Comparison of ENCODE assay signal across 18 cellular contexts in genomic region chr6:31243508-31243907, GRCh38. TPM values are rescaled to one million over a fixed set of nuclear protein-coding genes. Genes with fewer than 3 reads are reported as not detected.
DNase-seq lines count a peak whose midpoint lies in the region; ATAC-seq, FAIRE-seq and TF ChIP-seq lines count a peak whose summit lies in the region.
"Had no signal": no experiment of that assay in that cellular context is flagged by ENCODE, and none has a peak within 500 bp of the region (broad histone marks: within the 10 kb centered on the region; RNA-seq: fewer than 3 reads in every experiment).

No MANE protein-coding gene starts in this region.

- no peak overlapping the region for H2BK5ac ChIP-seq in H1 (ENCODE audit: low read depth, low read length)

- no peak overlapping the region for H2AK5ac ChIP-seq in H1 (ENCODE audit: low read depth, low read length)

- H3K9me2 ChIP-seq in MM.1S (replicated peaks; ENCODE audit: insufficient read depth, low read length), result no peaks in the 10 kb centered on the region

- H2BK12ac ChIP-seq in H1 (ENCODE audit: low read depth, low read length), result no peak overlapping the region

- no peak overlapping the region for H4K5ac ChIP-seq in H1 (ENCODE audit: insufficient read length, low read depth, low read length)

- 93% methylated on average over 1 of the region's 5 CpGs; no CpG with 5 or more reads in 1 of the 2 experiments for WGBS in H1 (ENCODE audit: extremely low coverage in 1 of 2, insufficient coverage in 1 of 2, insufficient read length in 1 of 2, insufficient replicate concordance in 2 of 2, low coverage in 1 of 2, low lambda C conversion rate in 2 of 2, missing lambda C conversion rate in 1 of 2), 2 experiments

- no peak overlapping the region for H3K4ac ChIP-seq in H1 (replicated peaks; ENCODE audit: insufficient read length, low read depth, low read length)

- no peak overlapping the region for H2BK20ac ChIP-seq in H1 (ENCODE audit: low read length)

- H3K18ac ChIP-seq in H1 (ENCODE audit: extremely low read depth, low read length), result no peak overlapping the region

- no peak for TF ChIP-seq POLR2A in H1 (IDR thresholded peaks at IDR 0.05; ENCODE audit: control extremely low read depth in 1 of 2, low read depth in 2 of 2, low read length in 2 of 2)

- DNase-seq in A673 (ENCODE audit: low spot score), result peak; percentile 14
- DNase-seq in EH (ENCODE audit: low read depth), result peak; percentile 16
- peak; percentile 29 for DNase-seq in MM.1S
- DNase-seq in H1 (ENCODE audit: low read depth in 1 of 2, low spot score in 2 of 2), result no peak
- DNase-seq in activated naive CD4-positive, alpha-beta T cell (lab: John Stamatoyannopoulos, UW), result no peak
- no peak for DNase-seq in NCI-H446 treated with DMSO at 0.1 percent for 48 hours (lab: John Stamatoyannopoulos, UW)
- DNase-seq in NCI-H524 treated with DMSO at 0.1 percent for 48 hours (lab: John Stamatoyannopoulos, UW), result no peak
- DNase-seq: KBM-7, NCI-H1417 treated with DMSO at 0.1 percent for 48 hours, NCI-H187 treated with DMSO at 0.1 percent for 48 hours, NCI-H2171, NCI-H446 had no signal

- TF ChIP-seq CTCF in A673 (conservative IDR thresholded peaks at IDR 0.05; ENCODE audit: low read depth, low read length) (no peak), MM.1S (IDR thresholded peaks at IDR 0.05; ENCODE audit: low read length) (no peak), H1 (IDR thresholded peaks at IDR 0.05; ENCODE audit: control extremely low read depth in 1 of 3, insufficient read depth in 1 of 3, low read depth in 1 of 3, low read length in 3 of 3) (no peak)

- H3K9ac ChIP-seq in MM.1S (ENCODE audit: low read length) (no peak overlapping the region), H1 (replicated peaks in 1 of 4; ENCODE audit: extremely low read depth in 1 of 4, low read depth in 3 of 4, low read length in 3 of 4) (no peak overlapping the region)

- H3K4me3 ChIP-seq in A673 (ENCODE audit: low read depth, low read length, poor library complexity, severe bottlenecking), result no peak overlapping the region
- no peak overlapping the region for H3K4me3 ChIP-seq in MM.1S (ENCODE audit: low read length)
- H3K4me3 ChIP-seq in H1 (ENCODE audit: extremely low read depth in 1 of 4, insufficient read depth in 2 of 4, low read depth in 3 of 4, low read length in 4 of 4), result no peak overlapping the region
- H3K4me3 ChIP-seq: GM23338 had no signal

- TF ChIP-seq RAD21 in H1 (IDR thresholded peaks at IDR 0.05 in 1 of 2, conservative IDR thresholded peaks at IDR 0.05 in 1 of 2; ENCODE audit: low read depth in 2 of 2, low read length in 2 of 2), result no peak

- TF ChIP-seq EP300 in H1 (IDR thresholded peaks at IDR 0.05; ENCODE audit: borderline replicate concordance in 1 of 2, low read depth in 2 of 2, low read length in 2 of 2), result no peak

- H4K8ac ChIP-seq in H1 (ENCODE audit: extremely low read depth, insufficient read depth, low read length), result no peak overlapping the region

- BruUV-seq in A673 (replicated peaks; lab: Mats Ljungman, UMichigan), result no TSS peak

- no peak for ATAC-seq in GM19397 (IDR thresholded peaks at IDR 0.05; ENCODE audit: unreplicated experiment)
- ATAC-seq: GM23338, Right ventricle myocardium inferior had no signal

- no peak overlapping the region for H4K91ac ChIP-seq in H1 (replicated peaks; ENCODE audit: insufficient read length, low read length)

- no peak overlapping the region for H3K14ac ChIP-seq in H1 (ENCODE audit: insufficient read length)

- H3K4me2 ChIP-seq in MM.1S (ENCODE audit: low read depth, low read length) (no peak overlapping the region), H1 (ENCODE audit: insufficient read depth in 1 of 2, low read depth in 2 of 2, low read length in 2 of 2) (no peak overlapping the region)
- H3K4me2 ChIP-seq: GM23338 had no signal

- H2BK120ac ChIP-seq in H1 (replicated peaks; ENCODE audit: low read depth, low read length), result no peak overlapping the region

- no peaks in the 10 kb centered on the region for H3K9me3 ChIP-seq in A673 (ENCODE audit: low read depth, low read length, poor library complexity, severe bottlenecking)
- no peaks in the 10 kb centered on the region for H3K9me3 ChIP-seq in MM.1S (replicated peaks; ENCODE audit: insufficient read depth, low read length)
- H3K9me3 ChIP-seq in H1 (ENCODE audit: insufficient read depth in 2 of 2, low read depth in 1 of 2, low read length in 1 of 2), result 0 out of 4 replicates have a peak, but pooled peaks cover 0 to 2% of the 10 kb centered on the region in 2 experiments

- no peaks in the 10 kb centered on the region for H3K79me1 ChIP-seq in H1 (ENCODE audit: low read depth, low read length)

- no peaks in the 10 kb centered on the region for H3F3A ChIP-seq in MM.1S (ENCODE audit: insufficient read depth, low read length)

- H3K27me3 ChIP-seq in A673 (replicated peaks; ENCODE audit: insufficient read depth, low read depth, low read length, poor library complexity) (peaks cover 24% of the 10 kb centered on the region), MM.1S (replicated peaks; ENCODE audit: insufficient read depth, low read length) (no peaks in the 10 kb centered on the region), H1 (replicated peaks in 1 of 4; ENCODE audit: control insufficient read depth in 3 of 4, extremely low read depth in 1 of 4, insufficient read depth in 3 of 4, low read length in 3 of 4) (no peaks in the 10 kb centered on the region)

- intact Hi-C loops in A673 (cut with micrococcal nuclease; ENCODE audit: unreplicated experiment), result no loop called here

- CTCF ChIA-PET in A673 (lab: Charles Lee), result no interaction called here
- CTCF ChIA-PET in H1 (lab: Charles Lee; ENCODE audit: partially characterized antibody), result no interaction called here

- H3K27ac ChIP-seq in A673 (ENCODE audit: low read depth, low read length, poor library complexity, severe bottlenecking), result no peak overlapping the region
- H3K27ac ChIP-seq in MM.1S (ENCODE audit: low read length), result no peak overlapping the region
- H3K27ac ChIP-seq in H1 (ENCODE audit: low read depth, low read length), result no peak overlapping the region

- H3K23me2 ChIP-seq in H1 (ENCODE audit: low read depth, low read length), result no peaks in the 10 kb centered on the region

- H2AFZ ChIP-seq in MM.1S (ENCODE audit: low read length) (no peak overlapping the region), H1 (ENCODE audit: low read length) (no peak overlapping the region)
- H2AFZ ChIP-seq: GM23338 had no signal

- POLR2A ChIA-PET in A673 (lab: Charles Lee; ENCODE audit: low non-redundant PET) (no interaction called here), H1 (lab: Charles Lee; ENCODE audit: partially characterized antibody) (no interaction called here)

- no peak overlapping the region for H3K23ac ChIP-seq in H1 (ENCODE audit: insufficient read length)

- FAIRE-seq in H1 (lab: Jason Lieb, UNC), result peak; percentile 28
- FAIRE-seq: A204.1, D721Med, RCC 7860 had no signal

- H4K20me1 ChIP-seq in MM.1S (ENCODE audit: insufficient read depth, low read length) (no peaks in the 10 kb centered on the region), H1 (replicated peaks in 1 of 2; ENCODE audit: control insufficient read depth in 1 of 2, insufficient read depth in 2 of 2, low read length in 2 of 2) (no peaks in the 10 kb centered on the region)

- no peak overlapping the region for H2BK15ac ChIP-seq in H1 (ENCODE audit: low read length)

- H3K36me3 ChIP-seq in A673 (ENCODE audit: insufficient read depth, low read length, poor library complexity, severe bottlenecking), result no peaks in the 10 kb centered on the region
- no peaks in the 10 kb centered on the region for H3K36me3 ChIP-seq in MM.1S (replicated peaks; ENCODE audit: insufficient read depth, low read length)
- no peaks in the 10 kb centered on the region for H3K36me3 ChIP-seq in H1 (ENCODE audit: control insufficient read depth in 2 of 4, insufficient read depth in 4 of 4, low read length in 3 of 4)

- H3K79me2 ChIP-seq in MM.1S (ENCODE audit: low read length) (no peaks in the 10 kb centered on the region), H1 (ENCODE audit: control insufficient read depth in 1 of 2, insufficient read depth in 2 of 2, low read length in 2 of 2) (no peaks in the 10 kb centered on the region)

- no peak overlapping the region for H3K56ac ChIP-seq in H1 (replicated peaks; ENCODE audit: insufficient read length, low read depth, low read length)

- no peaks in the 10 kb centered on the region for H3K4me1 ChIP-seq in A673 (ENCODE audit: insufficient read depth, low read length, poor library complexity, severe bottlenecking)
- H3K4me1 ChIP-seq in MM.1S (ENCODE audit: low read length), result peaks cover 23% of the 10 kb centered on the region
- peaks cover 0 to 8% (median 4%) of the 10 kb centered on the region in 4 experiments; a peak in 2 of 7 replicates for H3K4me1 ChIP-seq in H1 (replicated peaks in 1 of 4; ENCODE audit: control insufficient read depth in 3 of 4, insufficient read depth in 4 of 4, low read length in 3 of 4)

TF ChIP-seq in H1, 55 proteins besides CTCF, POLR2A, EP300 and RAD21 (continues in another document):
- no peak for TF ChIP-seq POLR2AphosphoS5 (IDR thresholded peaks at IDR 0.05; ENCODE audit: low read depth, low read length)
- no peak for TF ChIP-seq RXRA (IDR thresholded peaks at IDR 0.05; ENCODE audit: insufficient read depth, low read depth, low read length)

RNA-seq across cellular contexts. Expression of gene HLA-C, which starts 28.4 kb away (rescaled TPM):
- total RNA-seq in A673 (2021), result 121 and 134 TPM in 2 replicates
- 245 and 251 TPM in 2 replicates for total RNA-seq in H1 (2021; fragmentation: NEBNext Ultra II Directional; extraction: Animal tissue kit (Norgen Biotek cat#: 25700))
- polyA plus RNA-seq in H1 (2011; rRNA removed), result 360 and 430 TPM in 2 replicates
- 419 TPM for polyA plus RNA-seq in H1 (2011; cell fraction: cytosol; rRNA removed)
- polyA plus RNA-seq in H1 (2011; cell fraction: nucleus; rRNA removed), result 599 TPM
- polyA plus RNA-seq in H1 (2012, experiment 1 of 2), result 318 to 360 TPM (median 338 TPM) in 4 replicates
- 375 TPM for polyA plus RNA-seq in H1 (2012, experiment 2 of 2)
- polyA plus RNA-seq in H1 (2013, experiment 1 of 2), result 444 TPM
- polyA plus RNA-seq in H1 (2013, experiment 2 of 2), result 469 TPM
- 116 and 123 TPM in 2 replicates for polyA minus RNA-seq in H1 (2011; rRNA and poly(A)+ RNA removed)
- 163 TPM for polyA minus RNA-seq in H1 (2011; cell fraction: cytosol; rRNA and poly(A)+ RNA removed)
- polyA minus RNA-seq in H1 (2011; cell fraction: nucleus; rRNA and poly(A)+ RNA removed), result 122 TPM

Comparison
In these comparisons a context has a peak if more than half of its experiments do, and no peak if none do; other contexts are left out.
1. DNase-seq: peak in A673 (single experiment), EH (single experiment) and MM.1S (single experiment); none in H1 (0 of 2), activated naive CD4-positive, alpha-beta T cell (0 of 4), NCI-H446 treated with DMSO at 0.1 percent for 48 hours (single experiment) and NCI-H524 treated with DMSO at 0.1 percent for 48 hours (single experiment).